In genomic region chr11:128450882-128451647, GRCh38 we compare ENCODE assay signal across 9 cellular contexts.
DNase-seq lines count a peak whose midpoint lies in the region; ATAC-seq and TF ChIP-seq lines count a peak whose summit lies in the region.
"Had no signal": no experiment of that assay in that cellular context is flagged by ENCODE, and none has a peak within 500 bp of the region (broad histone marks: within the 10 kb centered on the region; RNA-seq: fewer than 3 reads in every experiment).

No MANE protein-coding gene starts in this region.

- CTCF ChIA-PET in CD8-positive, alpha-beta memory T cell (lab: Charles Lee), result no interaction called here

- POLR2A ChIA-PET in CD8-positive, alpha-beta memory T cell (lab: Charles Lee), result interaction anchor here (0.7 kb wide), 1 partner anchor 120 kb away, joined by 3 read pairs; no protein-coding TSS in a partner anchor

- H3K27me3 ChIP-seq in H7 (ENCODE audit: control insufficient read depth, insufficient read depth, low read length), result no peaks in the 10 kb centered on the region
- no peaks in the 10 kb centered on the region for H3K27me3 ChIP-seq in gastroesophageal sphincter
- H3K27me3 ChIP-seq in spleen (replicated peaks in 1 of 7), result no peaks in the 10 kb centered on the region
- H3K27me3 ChIP-seq in CD8-positive, alpha-beta memory T cell (ENCODE audit: insufficient read depth, low read length, poor library complexity, severe bottlenecking), result no peaks in the 10 kb centered on the region

- intact Hi-C loops in activated T-helper 1 cell treated with anti-CD3 and anti-CD28 coated beads, Interleukin-12 subunit alpha, Interleukin-12 subunit beta, Interleukin-2, Interleukin-4 antibody, amounts not matched to agents 30 ng/mL and 10 ng/mL and 1 ng/mL, durations not matched to agents 14 hours and 24 hours and 36 hours (cut with micrococcal nuclease), result no loop called here
- intact Hi-C loops in spleen (cut with DNase I; ENCODE audit: low total_unique reads), result no loop called here

- H3K4me1 ChIP-seq in gastroesophageal sphincter (peaks cover 8 to 29% (median 12%) of the 10 kb centered on the region in 3 donors), spleen (peaks cover 0 to 45% (median 7%) of the 10 kb centered on the region in 6 donors)
- H3K4me1 ChIP-seq in CD8-positive, alpha-beta memory T cell (ENCODE audit: insufficient read depth, low read length), result peaks cover 23% of the 10 kb centered on the region

- H3K27ac ChIP-seq in gastroesophageal sphincter (peak overlapping the region in 3 of 4 donors; percentile 26 to 66 (median 62)), spleen (peak overlapping the region in 6 of 8 donors; percentile 9 to 95 (median 43))
- no peak overlapping the region for H3K27ac ChIP-seq in CD8-positive, alpha-beta memory T cell (ENCODE audit: low read depth, low read length)

- H3K27ac Mint-ChIP-seq in activated T-helper 1 cell treated with anti-CD3 and anti-CD28 coated beads, Interleukin-12 subunit alpha, Interleukin-12 subunit beta, Interleukin-2, Interleukin-4 antibody, amounts not matched to agents 30 ng/mL and 10 ng/mL and 1 ng/mL, durations not matched to agents 14 hours and 24 hours and 36 hours, result peak overlapping the region; percentile 45
- H3K27ac Mint-ChIP-seq in CD8-positive, alpha-beta memory T cell, result peak overlapping the region in 2 of 8 donors; percentile 39 to 52
- no peak overlapping the region for H3K27ac Mint-ChIP-seq in nephron progenitor cell

- no peaks in the 10 kb centered on the region for H3K9me3 Mint-ChIP-seq in activated T-helper 1 cell treated with anti-CD3 and anti-CD28 coated beads, Interleukin-12 subunit alpha, Interleukin-12 subunit beta, Interleukin-2, Interleukin-4 antibody, amounts not matched to agents 30 ng/mL and 10 ng/mL and 1 ng/mL, durations not matched to agents 14 hours and 24 hours and 36 hours
- no peaks in the 10 kb centered on the region for H3K9me3 Mint-ChIP-seq in CD8-positive, alpha-beta memory T cell
- H3K9me3 Mint-ChIP-seq in nephron progenitor cell, result peaks cover 10% of the 10 kb centered on the region

- peak; percentile 26 for DNase-seq in H7
- DNase-seq in activated T-helper 1 cell treated with anti-CD3 and anti-CD28 coated beads, Interleukin-12 subunit alpha, Interleukin-12 subunit beta, Interleukin-2, Interleukin-4 antibody, amounts not matched to agents 30 ng/mL and 10 ng/mL and 1 ng/mL, durations not matched to agents 14 hours and 24 hours and 36 hours (ENCODE audit: low spot score), result no peak
- no peak for DNase-seq in spleen
- DNase-seq in inferior parietal cortex (ENCODE audit: extremely low spot score), result no peak
- no peak for DNase-seq in CD8-positive, alpha-beta memory T cell
- no peak for DNase-seq in nephron progenitor cell
- DNase-seq in stimulated activated CD8-positive, alpha-beta memory T cell treated with anti-CD3 and anti-CD28 coated beads, Interleukin-4, amount 100 ng/mL, for 48 hours, result no peak
- DNase-seq: DMS 273 treated with DMSO at 0.1 percent for 48 hours had no signal

- H3K4me3 ChIP-seq in H7 (ENCODE audit: insufficient read depth, low read depth, low read length) (no peak overlapping the region), gastroesophageal sphincter (peak overlapping the region in 1 of 2 donors; percentile 28), spleen (peak overlapping the region in 1 of 8 donors; percentile 10)
- H3K4me3 ChIP-seq in CD8-positive, alpha-beta memory T cell (ENCODE audit: low read length), result no peak overlapping the region

- H3K36me3 Mint-ChIP-seq in activated T-helper 1 cell treated with anti-CD3 and anti-CD28 coated beads, Interleukin-12 subunit alpha, Interleukin-12 subunit beta, Interleukin-2, Interleukin-4 antibody, amounts not matched to agents 30 ng/mL and 10 ng/mL and 1 ng/mL, durations not matched to agents 14 hours and 24 hours and 36 hours (ENCODE audit: low read depth), result peaks cover 45% of the 10 kb centered on the region
- H3K36me3 Mint-ChIP-seq in CD8-positive, alpha-beta memory T cell, result peaks cover 6 to 19% (median 10%) of the 10 kb centered on the region in 3 donors
- peaks cover 9% of the 10 kb centered on the region for H3K36me3 Mint-ChIP-seq in nephron progenitor cell (ENCODE audit: low read depth)

- H3K9me3 ChIP-seq in gastroesophageal sphincter, result no peaks in the 10 kb centered on the region
- H3K9me3 ChIP-seq in spleen, result peaks cover 0 to under 1% (median 0%) of the 10 kb centered on the region in 8 donors
- no peaks in the 10 kb centered on the region for H3K9me3 ChIP-seq in CD8-positive, alpha-beta memory T cell (ENCODE audit: low read length)

- TF ChIP-seq EP300 in gastroesophageal sphincter (IDR thresholded peaks at IDR 0.05), result no peak

- no peaks in the 10 kb centered on the region for H3K27me3 Mint-ChIP-seq in activated T-helper 1 cell treated with anti-CD3 and anti-CD28 coated beads, Interleukin-12 subunit alpha, Interleukin-12 subunit beta, Interleukin-2, Interleukin-4 antibody, amounts not matched to agents 30 ng/mL and 10 ng/mL and 1 ng/mL, durations not matched to agents 14 hours and 24 hours and 36 hours (ENCODE audit: insufficient read depth)
- peaks cover 0 to 5% of the 10 kb centered on the region in 2 donors for H3K27me3 Mint-ChIP-seq in CD8-positive, alpha-beta memory T cell
- H3K27me3 Mint-ChIP-seq in nephron progenitor cell (ENCODE audit: low read depth, poor library complexity), result peaks cover 2% of the 10 kb centered on the region

- H3K4me3 Mint-ChIP-seq in activated T-helper 1 cell treated with anti-CD3 and anti-CD28 coated beads, Interleukin-12 subunit alpha, Interleukin-12 subunit beta, Interleukin-2, Interleukin-4 antibody, amounts not matched to agents 30 ng/mL and 10 ng/mL and 1 ng/mL, durations not matched to agents 14 hours and 24 hours and 36 hours, result no peak overlapping the region
- no peak overlapping the region for H3K4me3 Mint-ChIP-seq in CD8-positive, alpha-beta memory T cell
- H3K4me3 Mint-ChIP-seq in nephron progenitor cell, result no peak overlapping the region

- peaks cover 79% of the 10 kb centered on the region for H3K4me1 Mint-ChIP-seq in activated T-helper 1 cell treated with anti-CD3 and anti-CD28 coated beads, Interleukin-12 subunit alpha, Interleukin-12 subunit beta, Interleukin-2, Interleukin-4 antibody, amounts not matched to agents 30 ng/mL and 10 ng/mL and 1 ng/mL, durations not matched to agents 14 hours and 24 hours and 36 hours (ENCODE audit: low read depth)
- H3K4me1 Mint-ChIP-seq in CD8-positive, alpha-beta memory T cell, result peaks cover 47 to 68% (median 67%) of the 10 kb centered on the region in 3 donors
- peaks cover 48% of the 10 kb centered on the region for H3K4me1 Mint-ChIP-seq in nephron progenitor cell

- H3K36me3 ChIP-seq in H7 (replicated peaks; ENCODE audit: control insufficient read depth, insufficient read depth, low read length), result no peaks in the 10 kb centered on the region; the same call in 1 of the 2 replicates
- H3K36me3 ChIP-seq in gastroesophageal sphincter, result no peaks in the 10 kb centered on the region
- H3K36me3 ChIP-seq in spleen, result peaks cover 0 to 17% (median 2%) of the 10 kb centered on the region in 6 donors
- H3K36me3 ChIP-seq in CD8-positive, alpha-beta memory T cell (ENCODE audit: insufficient read depth, low read length), result peaks cover 5% of the 10 kb centered on the region

- WGBS in gastroesophageal sphincter (ENCODE audit: low coverage in 1 of 2), 2 donors, result 78% methylated on average over 19 to 20 of the region's 21 CpGs
- 86 to 93% (median 87%) methylated on average over 20 to 21 of the region's 21 CpGs for WGBS in spleen, 5 donors

- TF ChIP-seq POLR2A in gastroesophageal sphincter (IDR thresholded peaks at IDR 0.05) (no peak), spleen (IDR thresholded peaks at IDR 0.05) (no peak)

- ATAC-seq in gastroesophageal sphincter, result no peak

- TF ChIP-seq CTCF in gastroesophageal sphincter (IDR thresholded peaks at IDR 0.05), result no peak
- no peak for TF ChIP-seq CTCF in spleen (IDR thresholded peaks at IDR 0.05 in 8 of 11, conservative IDR thresholded peaks at IDR 0.05 in 3 of 11)
- TF ChIP-seq CTCF in nephron progenitor cell (IDR thresholded peaks at IDR 0.05), result no peak
